Comparison of ENCODE assay signal across 12 cellular contexts in genomic region chr7:123538189-123538714, GRCh38. TPM values are rescaled to one million over a fixed set of nuclear protein-coding genes. Genes with fewer than 3 reads are reported as not detected.
DNase-seq lines count a peak whose midpoint lies in the region; ATAC-seq and FAIRE-seq lines count a peak whose summit lies in the region.
"Had no signal": no experiment of that assay in that cellular context is flagged by ENCODE, and none has a peak within 500 bp of the region (broad histone marks: within the 10 kb centered on the region; RNA-seq: fewer than 3 reads in every experiment).

No MANE protein-coding gene starts in this region.

- FAIRE-seq in HTR-8/SVneo (lab: Jason Lieb, UNC): no peak

- DNase-seq in AG08395 (ENCODE audit: low spot score) (peak; percentile 38), HTR-8/SVneo (ENCODE audit: insufficient read length, low spot score) (peak; percentile 36), amniotic epithelial cell (ENCODE audit: low read depth) (peak; percentile 96), hepatic stellate cell (ENCODE audit: low spot score) (peak; percentile 42), NCI-H748 (lab: John Stamatoyannopoulos, UW; ENCODE audit: unreplicated experiment) (no peak), sciatic nerve (ENCODE audit: low spot score) (no peak), NCI-H146 (lab: John Stamatoyannopoulos, UW) (no peak), NCI-H146 treated with DMSO at 0.1 percent for 48 hours (lab: John Stamatoyannopoulos, UW; ENCODE audit: unreplicated experiment) (no peak)
- DNase-seq: activated CD8-positive, alpha-beta memory T cell treated with anti-CD3 and anti-CD28 coated beads for 24 hours; CD8-positive, alpha-beta T cell; naive B cell; stimulated activated CD4-positive, alpha-beta T cell treated with anti-CD3 and anti-CD28 coated beads, Interleukin-2, amount 100 ng/mL, for 24 hours had no signal

- intact Hi-C loops in sciatic nerve (cut with DNase I): no loop called here

- no peak for ATAC-seq in sciatic nerve
- ATAC-seq: CD8-positive, alpha-beta T cell had no signal

RNA-seq across cellular contexts. Expression of gene IQUB, which starts 3.9 kb away (rescaled TPM):
- total RNA-seq in sciatic nerve: 1.0 TPM
- total RNA-seq: CD8-positive, alpha-beta T cell had no signal

RNA-seq across cellular contexts. Expression of gene NDUFA5, which starts 19.4 kb away (rescaled TPM):
- 67.4 TPM for total RNA-seq in sciatic nerve

Comparison
In these comparisons a context has a peak if more than half of its experiments do, and no peak if none do; other contexts are left out.
1. DNase-seq: peak in AG08395 (single experiment), HTR-8/SVneo (single experiment), amniotic epithelial cell (single experiment) and hepatic stellate cell (single experiment); none in NCI-H748 (single experiment), sciatic nerve (single experiment), NCI-H146 (single experiment) and NCI-H146 treated with DMSO at 0.1 percent for 48 hours (single experiment).